Comparison of ENCODE assay signal across 8 cellular contexts in the genomic region with DNA sequence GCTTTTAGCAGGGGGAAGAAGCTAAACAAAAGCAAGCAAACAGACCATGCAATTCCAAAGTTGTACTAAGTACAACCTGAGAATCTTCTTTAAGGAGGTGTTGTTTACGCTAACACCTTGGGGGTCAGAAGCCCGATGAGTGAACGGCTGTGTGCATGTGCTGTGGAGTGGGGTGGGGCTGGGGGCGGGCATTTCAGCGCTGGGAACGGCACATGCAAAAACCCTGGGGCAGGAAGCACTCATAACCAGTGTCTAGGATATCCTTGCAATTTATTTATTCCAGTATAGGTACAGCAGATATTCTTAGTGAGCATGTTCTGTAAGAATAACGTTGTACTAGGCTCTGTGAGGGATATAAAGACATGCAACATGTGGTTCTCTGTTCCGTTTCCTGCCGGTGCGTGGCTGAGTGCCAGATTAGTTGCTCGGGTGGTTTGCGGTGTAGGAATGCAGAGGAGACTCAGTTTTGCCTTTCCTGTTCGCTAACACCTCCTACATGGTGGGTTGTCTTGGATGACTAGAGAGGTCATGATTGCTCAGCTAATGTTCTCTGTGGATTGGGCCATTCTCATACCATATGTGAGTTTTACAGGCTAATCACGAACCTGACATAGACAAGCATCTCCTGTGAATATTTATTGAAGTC. TPM values are rescaled to one million over a fixed set of nuclear protein-coding genes. Genes with fewer than 3 reads are reported as not detected.
DNase-seq lines count a peak whose midpoint lies in the region; ATAC-seq and TF ChIP-seq lines count a peak whose summit lies in the region.

No MANE protein-coding gene starts in this region.

- WGBS in mesendoderm (ENCODE audit: extremely low coverage, insufficient coverage, low lambda C conversion rate), result no CpG with 5 or more reads among the region's 14 CpGs

- H2BK120ac ChIP-seq in mesendoderm (ENCODE audit: low read depth, low read length), result no peak overlapping the region

- peak overlapping the region; percentile 64 for H3K4me3 Mint-ChIP-seq in memory B cell
- peak overlapping the region; percentile 95 for H3K4me3 Mint-ChIP-seq in stimulated activated naive CD8-positive, alpha-beta T cell treated with anti-CD3 and anti-CD28 coated beads, Interleukin-15, Interleukin-2, amounts not matched to agents 100 ng/mL and 50 ng/mL, for 24 hours

- intact Hi-C loops in ascending aorta (cut with DNase I), result no loop called here

- H3K27me3 ChIP-seq in ascending aorta, result no peaks in the 10 kb centered on the region
- no peaks in the 10 kb centered on the region for H3K27me3 ChIP-seq in mesendoderm (ENCODE audit: insufficient read depth, low read length, poor library complexity)

- no peak overlapping the region for H3K18ac ChIP-seq in mesendoderm (ENCODE audit: low read length)

- H3K4me3 ChIP-seq in ascending aorta (no peak overlapping the region), mesendoderm (ENCODE audit: low read length) (no peak overlapping the region)

- no peaks in the 10 kb centered on the region for H3K79me2 ChIP-seq in mesendoderm (ENCODE audit: control insufficient read depth, insufficient read depth, low read length)

- H3K4ac ChIP-seq in mesendoderm (ENCODE audit: low read depth, low read length), result no peak overlapping the region

- H3K56ac ChIP-seq in mesendoderm (ENCODE audit: low read length), result no peak overlapping the region

- no peaks in the 10 kb centered on the region for H3K9me3 Mint-ChIP-seq in memory B cell
- peaks cover 11% of the 10 kb centered on the region for H3K9me3 Mint-ChIP-seq in stimulated activated naive CD8-positive, alpha-beta T cell treated with anti-CD3 and anti-CD28 coated beads, Interleukin-15, Interleukin-2, amounts not matched to agents 100 ng/mL and 50 ng/mL, for 24 hours

- H3K23ac ChIP-seq in mesendoderm (ENCODE audit: low read length), result no peak overlapping the region

- H3K27me3 Mint-ChIP-seq in memory B cell, result no peaks in the 10 kb centered on the region
- peaks cover 3% of the 10 kb centered on the region for H3K27me3 Mint-ChIP-seq in stimulated activated naive CD8-positive, alpha-beta T cell treated with anti-CD3 and anti-CD28 coated beads, Interleukin-15, Interleukin-2, amounts not matched to agents 100 ng/mL and 50 ng/mL, for 24 hours

- no peak overlapping the region for H2AK5ac ChIP-seq in mesendoderm (ENCODE audit: low read length)

- no peak overlapping the region for H3K27ac Mint-ChIP-seq in memory B cell
- peak overlapping the region; percentile 99 for H3K27ac Mint-ChIP-seq in stimulated activated naive CD8-positive, alpha-beta T cell treated with anti-CD3 and anti-CD28 coated beads, Interleukin-15, Interleukin-2, amounts not matched to agents 100 ng/mL and 50 ng/mL, for 24 hours

- H3K9me3 ChIP-seq in ascending aorta, result no peaks in the 10 kb centered on the region

- no peak overlapping the region for H3K9ac ChIP-seq in mesendoderm (ENCODE audit: low read length)

- no peak for TF ChIP-seq CTCF in ascending aorta (IDR thresholded peaks at IDR 0.05)

- H3K27ac ChIP-seq in ascending aorta (no peak overlapping the region), mesendoderm (ENCODE audit: low read depth, low read length) (no peak overlapping the region)

- no peak overlapping the region for H2BK15ac ChIP-seq in mesendoderm (replicated peaks; ENCODE audit: low read depth)

- no peak overlapping the region for H3K4me2 ChIP-seq in mesendoderm (ENCODE audit: low read length)

- no peaks in the 10 kb centered on the region for H3K79me1 ChIP-seq in mesendoderm (ENCODE audit: low read length)

- H3K36me3 Mint-ChIP-seq in memory B cell, result no peaks in the 10 kb centered on the region
- peaks cover 82% of the 10 kb centered on the region for H3K36me3 Mint-ChIP-seq in stimulated activated naive CD8-positive, alpha-beta T cell treated with anti-CD3 and anti-CD28 coated beads, Interleukin-15, Interleukin-2, amounts not matched to agents 100 ng/mL and 50 ng/mL, for 24 hours (ENCODE audit: low read depth)

- H3K4me1 Mint-ChIP-seq in memory B cell, result peaks cover 8% of the 10 kb centered on the region
- H3K4me1 Mint-ChIP-seq in stimulated activated naive CD8-positive, alpha-beta T cell treated with anti-CD3 and anti-CD28 coated beads, Interleukin-15, Interleukin-2, amounts not matched to agents 100 ng/mL and 50 ng/mL, for 24 hours (ENCODE audit: low read depth), result peaks cover 89% of the 10 kb centered on the region

- H2BK5ac ChIP-seq in mesendoderm (ENCODE audit: low read length), result no peak overlapping the region

- H4K8ac ChIP-seq in mesendoderm (ENCODE audit: low read depth, low read length), result no peak overlapping the region

- H4K5ac ChIP-seq in mesendoderm (ENCODE audit: low read length), result no peak overlapping the region

- H3K4me1 ChIP-seq in ascending aorta (no peaks in the 10 kb centered on the region), mesendoderm (ENCODE audit: control insufficient read depth, low read depth, low read length) (no peaks in the 10 kb centered on the region)

- ATAC-seq in HG03354 (IDR thresholded peaks at IDR 0.05; ENCODE audit: poor library complexity, severe bottlenecking, unreplicated experiment) (peak; percentile 92), memory B cell (ENCODE audit: low read depth) (peak; percentile 97)

- H3K36me3 ChIP-seq in ascending aorta (no peaks in the 10 kb centered on the region), mesendoderm (ENCODE audit: control insufficient read depth, insufficient read depth, low read length) (no peaks in the 10 kb centered on the region)

- DNase-seq in NCI-H82 (lab: John Stamatoyannopoulos, UW) (peak; percentile 28), NCI-H82 treated with DMSO at 0.1 percent for 48 hours (lab: John Stamatoyannopoulos, UW; ENCODE audit: unreplicated experiment) (no peak), T-helper 22 cell (ENCODE audit: low read depth) (peak; percentile 73), ascending aorta (ENCODE audit: low spot score in 2 of 2) (peak; percentile 34 to 66), memory B cell (ENCODE audit: low spot score in 2 of 2) (peak; percentile 32 to 38), mesendoderm (no peak)

RNA-seq across cellular contexts. Expression of a gene that starts 3.7 kb away (rescaled TPM):
- total RNA-seq in ascending aorta, result not detected
- not detected for polyA plus RNA-seq in mesendoderm (2013, experiment 1 of 2)
- polyA plus RNA-seq in mesendoderm (2013, experiment 2 of 2), result 0.03 TPM

Comparison
In these comparisons a context has a peak if more than half of its experiments do, and no peak if none do; other contexts are left out.
1. DNase-seq: peak in NCI-H82 (single experiment), T-helper 22 cell (single experiment), ascending aorta (2 of 2) and memory B cell (2 of 2); none in NCI-H82 treated with DMSO at 0.1 percent for 48 hours (single experiment) and mesendoderm (single experiment).